In genomic region chr11:57776101-57776511, GRCh38 we compare ENCODE assay signal across 9 cellular contexts. TPM values are rescaled to one million over a fixed set of nuclear protein-coding genes. Genes with fewer than 3 reads are reported as not detected.
DNase-seq lines count a peak whose midpoint lies in the region; ATAC-seq and TF ChIP-seq lines count a peak whose summit lies in the region.
"Had no signal": no experiment of that assay in that cellular context is flagged by ENCODE, and none has a peak within 500 bp of the region (broad histone marks: within the 10 kb centered on the region; RNA-seq: fewer than 3 reads in every experiment).

No MANE protein-coding gene starts in this region.

- H3K4me2 ChIP-seq in MM.1S (ENCODE audit: low read depth, low read length), result no peak overlapping the region

- in situ Hi-C loops in G401 (cut with HindIII; ENCODE audit: low sequenced_read_pairs), result no loop called here

- no peaks in the 10 kb centered on the region for H3F3A ChIP-seq in MM.1S (ENCODE audit: insufficient read depth, low read length)

- DNase-seq in NCI-H524 (lab: John Stamatoyannopoulos, UW) (peak; percentile 25 to 72), NCI-H524 treated with DMSO at 0.1 percent for 48 hours (lab: John Stamatoyannopoulos, UW) (no peak), MM.1S (no peak), G401 (ENCODE audit: low spot score) (no peak)
- DNase-seq: NCI-H1694 had no signal

- no peak for TF ChIP-seq CTCF in MM.1S (IDR thresholded peaks at IDR 0.05; ENCODE audit: low read length)

- ATAC-seq in GM19463 (IDR thresholded peaks at IDR 0.05; ENCODE audit: unreplicated experiment), result no peak

- H3K27me3 ChIP-seq in ectodermal cell (ENCODE audit: control insufficient read depth, insufficient read depth, low read length, poor library complexity, severe bottlenecking), result no peaks in the 10 kb centered on the region
- H3K27me3 ChIP-seq in muscle layer of colon (ENCODE audit: control insufficient read depth in 1 of 2, insufficient read depth in 2 of 2, low read length in 2 of 2), result no peaks in the 10 kb centered on the region
- H3K27me3 ChIP-seq in MM.1S (replicated peaks; ENCODE audit: insufficient read depth, low read length), result no peaks in the 10 kb centered on the region

- no peaks in the 10 kb centered on the region for H4K20me1 ChIP-seq in MM.1S (ENCODE audit: insufficient read depth, low read length)

- no peaks in the 10 kb centered on the region for H3K36me3 ChIP-seq in ectodermal cell (ENCODE audit: control insufficient read depth, insufficient read depth, low read length)
- peaks cover 4% of the 10 kb centered on the region for H3K36me3 ChIP-seq in muscle layer of colon (ENCODE audit: insufficient read depth, low read length)
- H3K36me3 ChIP-seq in urinary bladder (ENCODE audit: insufficient read depth), result peaks cover 3% of the 10 kb centered on the region
- H3K36me3 ChIP-seq in MM.1S (replicated peaks; ENCODE audit: insufficient read depth, low read length), result no peaks in the 10 kb centered on the region

- H3K9me3 ChIP-seq in ectodermal cell (ENCODE audit: control insufficient read depth, low read length) (no peaks in the 10 kb centered on the region), muscle layer of colon (ENCODE audit: low read length) (no peaks in the 10 kb centered on the region), MM.1S (replicated peaks; ENCODE audit: insufficient read depth, low read length) (no peaks in the 10 kb centered on the region)

- no peak overlapping the region for H2AFZ ChIP-seq in MM.1S (ENCODE audit: low read length)

- H3K27ac ChIP-seq in ectodermal cell (ENCODE audit: insufficient read depth, low read depth, low read length, poor library complexity, severe bottlenecking), result peak overlapping the region; percentile 79
- H3K27ac ChIP-seq in muscle layer of colon (ENCODE audit: low read depth, low read length), result peak overlapping the region; percentile 35
- peak overlapping the region; percentile 71 for H3K27ac ChIP-seq in urinary bladder (ENCODE audit: low read depth)
- no peak overlapping the region for H3K27ac ChIP-seq in MM.1S (ENCODE audit: low read length)

- H3K4me3 ChIP-seq in ectodermal cell (ENCODE audit: insufficient read depth, low read depth, low read length) (peak overlapping the region; percentile 8), muscle layer of colon (ENCODE audit: low read depth in 1 of 2, low read length in 2 of 2) (peak overlapping the region in 1 of 2 donors; percentile 6), urinary bladder (ENCODE audit: low read depth, low read length) (no peak overlapping the region), MM.1S (ENCODE audit: low read length) (no peak overlapping the region)

- H3K9ac ChIP-seq in muscle layer of colon (ENCODE audit: low read length), result no peak overlapping the region
- no peak overlapping the region for H3K9ac ChIP-seq in MM.1S (ENCODE audit: low read length)

- peaks cover 50% of the 10 kb centered on the region for H3K4me1 ChIP-seq in ectodermal cell (ENCODE audit: control insufficient read depth, insufficient read depth, low read length)
- H3K4me1 ChIP-seq in muscle layer of colon (ENCODE audit: insufficient read depth, low read length), result peaks cover 85% of the 10 kb centered on the region
- peaks cover 2% of the 10 kb centered on the region for H3K4me1 ChIP-seq in urinary bladder (ENCODE audit: insufficient read depth)
- no peaks in the 10 kb centered on the region for H3K4me1 ChIP-seq in MM.1S (ENCODE audit: low read length)

- WGBS in ectodermal cell, 2 experiments, result 43 to 50% methylated on average over 1 to 2 of the region's 2 CpGs
- WGBS in urinary bladder, result 48% methylated on average over 2 of the region's 2 CpGs

- no peaks in the 10 kb centered on the region for H3K9me2 ChIP-seq in MM.1S (replicated peaks; ENCODE audit: insufficient read depth, low read length)

- no peaks in the 10 kb centered on the region for H3K79me2 ChIP-seq in MM.1S (ENCODE audit: low read length)

RNA-seq across cellular contexts. Expression of gene CTNND1, which starts 14.5 kb away (rescaled TPM):
- polyA plus RNA-seq in ectodermal cell (2013, experiment 1 of 4), result 182 TPM
- polyA plus RNA-seq in ectodermal cell (2013, experiment 2 of 4), result 198 TPM
- polyA plus RNA-seq in ectodermal cell (2013, experiment 3 of 4), result 137 TPM
- polyA plus RNA-seq in ectodermal cell (2013, experiment 4 of 4), result 157 TPM
- 176 TPM for total RNA-seq in urinary bladder
- 72.8 TPM for polyA plus RNA-seq in urinary bladder
- total RNA-seq in G401 (2014; rRNA removed; shearing (Covaris generic)), result 33.5 and 47.7 TPM in 2 replicates

RNA-seq across cellular contexts. Expression of gene BTBD18, which starts 24.5 kb away (rescaled TPM):
- polyA plus RNA-seq in ectodermal cell (2013, experiment 1 of 4), result not detected
- polyA plus RNA-seq in ectodermal cell (2013, experiment 2 of 4), result not detected
- polyA plus RNA-seq in ectodermal cell (2013, experiment 3 of 4), result not detected
- polyA plus RNA-seq in ectodermal cell (2013, experiment 4 of 4), result not detected
- not detected for total RNA-seq in urinary bladder
- not detected for polyA plus RNA-seq in urinary bladder
- not detected in 2 replicates for total RNA-seq in G401 (2014; rRNA removed; shearing (Covaris generic))

RNA-seq across cellular contexts. Expression of gene SELENOH, which starts 34.8 kb away (rescaled TPM):
- 170 TPM for polyA plus RNA-seq in ectodermal cell (2013, experiment 1 of 4)
- polyA plus RNA-seq in ectodermal cell (2013, experiment 2 of 4), result 159 TPM
- 184 TPM for polyA plus RNA-seq in ectodermal cell (2013, experiment 3 of 4)
- polyA plus RNA-seq in ectodermal cell (2013, experiment 4 of 4), result 183 TPM
- 46.4 TPM for total RNA-seq in urinary bladder
- polyA plus RNA-seq in urinary bladder, result 119 TPM
- total RNA-seq in G401 (2014; rRNA removed; shearing (Covaris generic)), result 184 and 229 TPM in 2 replicates

Comparison
In these comparisons a context has a peak if more than half of its experiments do, and no peak if none do; other contexts are left out.
1. DNase-seq: peak in NCI-H524 (2 of 2); none in NCI-H524 treated with DMSO at 0.1 percent for 48 hours (single experiment), MM.1S (single experiment) and G401 (single experiment).